Comparison of ENCODE assay signal across 8 cellular contexts in the genomic region with DNA sequence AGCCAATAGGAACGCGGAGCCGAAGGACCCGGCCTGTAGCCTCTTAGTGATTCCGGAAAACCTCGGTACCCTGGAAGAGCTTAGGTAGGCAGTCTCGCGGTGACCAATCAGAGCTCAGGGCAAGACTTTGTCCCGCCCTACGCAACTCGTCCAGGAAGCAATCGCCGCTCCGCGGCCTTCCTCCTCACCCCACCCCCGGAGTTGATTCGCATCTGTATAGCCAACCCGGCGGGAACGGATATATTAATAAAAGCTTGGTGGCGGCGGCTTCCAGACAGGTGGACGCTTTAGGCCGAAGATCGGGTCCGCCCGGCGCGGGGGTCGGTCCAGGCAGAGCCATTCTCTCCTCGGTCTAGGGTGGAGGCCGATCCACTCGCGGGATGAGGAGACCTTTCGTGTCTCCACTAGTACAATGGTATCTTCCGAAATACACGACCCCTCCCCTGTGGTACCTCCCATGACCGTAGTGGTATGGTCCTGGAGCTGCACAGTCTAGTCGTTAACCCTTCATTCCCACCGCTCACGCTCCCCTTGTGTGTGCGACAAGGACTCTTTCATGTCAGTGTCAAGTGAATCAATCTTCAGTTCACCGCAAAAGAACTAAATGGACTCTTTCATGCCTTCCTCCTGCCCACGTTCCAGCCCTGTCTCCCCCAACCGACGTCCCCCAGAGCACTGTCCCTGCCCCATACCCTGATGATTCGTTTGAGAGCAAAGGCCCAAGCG. TPM values are rescaled to one million over a fixed set of nuclear protein-coding genes. Genes with fewer than 3 reads are reported as not detected.
DNase-seq lines count a peak whose midpoint lies in the region; ATAC-seq and TF ChIP-seq lines count a peak whose summit lies in the region.

No MANE protein-coding gene starts in this region.

- H3K27ac ChIP-seq in adipose tissue (ENCODE audit: low read depth, low read length) (peak overlapping the region; percentile 75), parathyroid adenoma (peak overlapping the region; percentile 88), tibial nerve (peak overlapping the region; percentile 76 to 96 (median 88))

- H3K4me1 ChIP-seq in parathyroid adenoma, result peaks cover 3% of the 10 kb centered on the region
- H3K4me1 ChIP-seq in tibial nerve, result peaks cover 0 to 16% (median 0%) of the 10 kb centered on the region in 4 donors

- peak overlapping the region; percentile 82 for H2AFZ ChIP-seq in parathyroid adenoma

- H3K36me3 ChIP-seq in parathyroid adenoma (ENCODE audit: control insufficient read depth, insufficient read depth, low read length) (no peaks in the 10 kb centered on the region), tibial nerve (no peaks in the 10 kb centered on the region)

- peak; percentile 98 for DNase-seq in GM12865 (ENCODE audit: low read depth)
- DNase-seq in NCI-H1417 treated with DMSO at 0.1 percent for 48 hours (lab: John Stamatoyannopoulos, UW), result peak; percentile 84
- peak; percentile 98 for DNase-seq in SW480 (ENCODE audit: low spot score)
- peak; percentile 94 for DNase-seq in cardiac septum (ENCODE audit: low spot score)
- peak; percentile 73 to 80 for DNase-seq in tibial nerve (ENCODE audit: low spot score in 2 of 2)

- ATAC-seq in HG02759 (IDR thresholded peaks at IDR 0.05; ENCODE audit: unreplicated experiment), result peak; percentile 99

- no peaks in the 10 kb centered on the region for H3K79me2 ChIP-seq in parathyroid adenoma

- 1 to 31% (median 1%) methylated on average over 41 to 48 of the region's 48 CpGs for WGBS in adipose tissue, 3 donors
- WGBS in tibial nerve, 2 donors, result 0 to 46% methylated on average over 2 to 48 of the region's 48 CpGs

- H3K9ac ChIP-seq in parathyroid adenoma, result no peak overlapping the region

- intact Hi-C loops in cardiac septum (cut with DNase I), result loop anchor here (2.0 to 5.0 kb wide), 3 partner anchors 41 to 175 kb away; partner anchors contain the start of genes HDAC6, SLC35A2 and SUV39H1

- peak overlapping the region; percentile 80 for H3K4me3 ChIP-seq in GM12865 (ENCODE audit: low read depth, low read length)
- peak overlapping the region; percentile 87 for H3K4me3 ChIP-seq in parathyroid adenoma (ENCODE audit: low read depth, low read length)
- peak overlapping the region; percentile 34 to 65 (median 50) for H3K4me3 ChIP-seq in tibial nerve

- peak; percentile 42 to 82 for TF ChIP-seq EP300 in tibial nerve (IDR thresholded peaks at IDR 0.05)

- no peak for TF ChIP-seq CTCF in GM12865 (IDR thresholded peaks at IDR 0.05; ENCODE audit: insufficient read depth, low read depth, low read length, missing control alignments)
- TF ChIP-seq CTCF in parathyroid adenoma (IDR thresholded peaks at IDR 0.05), result no peak
- peak in 1 of 5 experiments; percentile 11 for TF ChIP-seq CTCF in tibial nerve (IDR thresholded peaks at IDR 0.05)

- peak; percentile 18 to 61 for TF ChIP-seq POLR2A in tibial nerve (IDR thresholded peaks at IDR 0.05)

- H3K4me2 ChIP-seq in parathyroid adenoma (ENCODE audit: low read length), result peak overlapping the region; percentile 84

- H3K9me3 ChIP-seq in parathyroid adenoma (ENCODE audit: control insufficient read depth, low read length) (no peaks in the 10 kb centered on the region), tibial nerve (no peaks in the 10 kb centered on the region)

- H3K27me3 ChIP-seq in parathyroid adenoma (ENCODE audit: control insufficient read depth, insufficient read depth, low read length) (no peaks in the 10 kb centered on the region), tibial nerve (no peaks in the 10 kb centered on the region)

RNA-seq across cellular contexts. Expression of gene GLOD5, which starts 24.2 kb away (rescaled TPM):
- polyA plus RNA-seq in adipose tissue, result under 1 TPM in 1 of 3 donors, not detected in 2; 0.22 TPM
- not detected for total RNA-seq in cardiac septum
- total RNA-seq in tibial nerve, result not detected

RNA-seq across cellular contexts. Expression of gene SUV39H1, which starts 40.8 kb away (rescaled TPM):
- polyA plus RNA-seq in adipose tissue, result 1 to 10 TPM; 2.8 to 5.7 (median 2.9) TPM
- 2.5 TPM for total RNA-seq in cardiac septum
- total RNA-seq in tibial nerve, result 10 to 100 TPM in 1 of 4 donors, 1 to 10 TPM in 3; 4.2 to 10.0 (median 5.2) TPM

RNA-seq across cellular contexts. Expression of gene GATA1, which starts 49.0 kb away (rescaled TPM):
- polyA plus RNA-seq in adipose tissue, result under 1 TPM in 1 of 3 donors, not detected in 2; 0.07 TPM
- total RNA-seq in cardiac septum (not detected), tibial nerve (under 1 TPM in 1 of 4 donors, not detected in 3; 0.90 TPM)

RNA-seq across cellular contexts. Expression of gene WAS, which starts 53.8 kb away (rescaled TPM):
- polyA plus RNA-seq in adipose tissue, result 10 to 100 TPM in 1 of 3 donors, 1 to 10 TPM in 2; 1.6 to 11.7 (median 9.6) TPM
- total RNA-seq in cardiac septum (2.8 TPM), tibial nerve (10 to 100 TPM in 2 of 4 donors, 1 to 10 TPM in 2; 3.1 to 32.7 (median 9.8) TPM)

Comparison
In these comparisons a context has a peak if more than half of its experiments do, and no peak if none do; other contexts are left out.
1. Peak in every context shown above with its lines: DNase-seq, ATAC-seq, H3K4me3 ChIP-seq and H3K27ac ChIP-seq.